ENCODE assay signal across 24 cellular contexts in the genomic region with DNA sequence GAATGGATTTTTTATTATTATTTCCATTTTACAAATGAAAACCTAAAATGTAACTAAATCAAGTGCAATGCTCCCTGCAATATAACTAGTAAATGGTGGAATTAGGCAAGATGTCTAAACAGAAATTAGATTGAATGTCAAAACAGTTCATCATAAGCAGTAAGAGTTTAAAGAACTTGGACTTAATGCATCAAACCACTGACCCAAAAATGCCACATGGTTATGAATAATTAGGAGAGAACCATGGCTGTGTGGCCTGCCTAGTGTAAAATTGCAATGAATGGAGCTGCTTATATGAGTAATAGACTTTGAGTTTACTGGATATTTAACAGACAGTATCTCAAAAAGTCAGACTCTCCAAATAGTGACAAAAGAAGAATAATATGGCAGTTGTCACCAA.
"Had no signal": no experiment of that assay in that cellular context is flagged by ENCODE, and none has a peak within 500 bp of the region (broad histone marks: within the 10 kb centered on the region; RNA-seq: fewer than 3 reads in every experiment).

No MANE protein-coding gene starts in this region.

- H3K27ac ChIP-seq: brain microvascular endothelial cell, cardiac muscle cell, SJSA1 had no signal

- H3K4me1 Mint-ChIP-seq: WTC11 had no signal

- H3K36me3 ChIP-seq: brain microvascular endothelial cell, cardiac muscle cell, SJSA1 had no signal

- H3K27me3 ChIP-seq: brain microvascular endothelial cell, cardiac muscle cell, SJSA1 had no signal

- H3K27me3 Mint-ChIP-seq: T-helper 17 cell had no signal

- H3K27ac Mint-ChIP-seq: activated CD8-positive, alpha-beta T cell treated with anti-CD3 and anti-CD28 coated beads, Interleukin-2, amount 10 ng/mL, durations not matched to agents 7 days and 5 days; T-helper 17 cell; WTC11 had no signal

- ATAC-seq: activated CD8-positive, alpha-beta T cell treated with anti-CD3 and anti-CD28 coated beads, Interleukin-2, amount 10 ng/mL, durations not matched to agents 7 days and 5 days; PC-3; T-helper 17 cell; WTC11 had no signal

- H3K36me3 Mint-ChIP-seq: WTC11 had no signal

- FAIRE-seq: RCC 7860 had no signal

- H3K4me3 ChIP-seq: cardiac muscle cell, SJSA1 had no signal

- DNase-seq: activated CD4-positive, alpha-beta T cell treated with anti-CD3 and anti-CD28 coated beads for 48 hours; activated CD4-positive, alpha-beta T cell treated with anti-CD3 and anti-CD28 coated beads, Interleukin-2, amount 50 U/mL, for 4 hours; activated CD4-positive, CD25-positive, alpha-beta regulatory T cell treated with anti-CD3 and anti-CD28 coated beads, Interleukin-2, amount 50 U/mL, for 72 hours; activated CD8-positive, alpha-beta memory T cell treated with anti-CD3 and anti-CD28 coated beads, Interleukin-2, amount 50 U/mL, for 48 hours; activated CD8-positive, alpha-beta T cell treated with anti-CD3 and anti-CD28 coated beads, Interleukin-2, amount 10 ng/mL, durations not matched to agents 7 days and 5 days; activated naive CD4-positive, alpha-beta T cell treated with anti-CD3 and anti-CD28 coated beads, Interleukin-2, amount 50 U/mL, for 16 hours; activated T-cell treated with anti-CD3 and anti-CD28 coated beads, Interleukin-2, amount 50 U/mL, for 1 hour; amygdala; brain microvascular endothelial cell; Karpas-422; NCI-H1105 treated with DMSO at 0.1 percent for 48 hours; NCI-H1436 treated with DMSO at 0.1 percent for 48 hours; NCI-H187; NCI-H2081; NCI-H446; NCI-H524; PC-3; SHP77; T-helper 17 cell; T-helper 9 cell had no signal

- H3K9me3 ChIP-seq: SJSA1 had no signal

- H3K9me3 Mint-ChIP-seq: WTC11 had no signal

- H3K4me3 Mint-ChIP-seq: activated CD8-positive, alpha-beta T cell treated with anti-CD3 and anti-CD28 coated beads, Interleukin-2, amount 10 ng/mL, durations not matched to agents 7 days and 5 days; T-helper 17 cell; WTC11 had no signal
